32 cellular contexts compared by ENCODE assay signal in the genomic region with DNA sequence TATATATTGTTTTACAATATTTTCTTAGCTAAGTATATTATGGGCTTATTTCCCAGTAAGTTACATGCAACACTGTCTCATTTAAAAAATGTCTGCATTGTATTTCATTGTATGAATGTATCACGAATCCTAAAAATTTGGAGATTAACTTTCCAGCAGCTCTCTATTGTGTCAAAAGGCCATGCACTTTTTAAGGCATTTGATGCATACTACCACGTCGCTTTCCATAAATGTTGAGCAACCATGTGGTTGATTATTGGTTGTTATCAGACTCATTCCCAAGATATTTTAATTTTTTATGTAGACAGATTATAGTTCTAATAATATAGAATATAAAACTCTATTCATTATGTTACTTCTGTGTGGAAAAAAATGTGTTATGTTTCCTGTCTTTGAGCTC.
"Had no signal": no experiment of that assay in that cellular context is flagged by ENCODE, and none has a peak within 500 bp of the region (broad histone marks: within the 10 kb centered on the region; RNA-seq: fewer than 3 reads in every experiment).

No MANE protein-coding gene starts in this region.

- H3K9me3 ChIP-seq: adrenal gland, ascending aorta, body of pancreas, breast epithelium had no signal

- H3K27ac ChIP-seq: adrenal gland, ascending aorta, body of pancreas, brain microvascular endothelial cell, breast epithelium, cardiac muscle cell had no signal

- H3K4me3 ChIP-seq: adrenal gland, ascending aorta, body of pancreas, breast epithelium, cardiac muscle cell had no signal

- ATAC-seq: activated naive CD4-positive, alpha-beta T cell treated with anti-CD3 and anti-CD28 coated beads, Interleukin-2, amount 50 U/mL, for 72 hours; activated naive CD8-positive, alpha-beta T cell treated with anti-CD3 and anti-CD28 coated beads, Interleukin-2, amount 50 U/mL, for 24 hours; activated T-cell treated with anti-CD3 and anti-CD28 coated beads, Interleukin-2, amount 50 U/mL, for 4 hours; activated T-cell treated with anti-CD3 and anti-CD28 coated beads, Interleukin-2, amount 50 U/mL, for 72 hours; activated T-helper 17 cell treated with anti-CD3 and anti-CD28 coated beads, Interleukin-2, amount 50 U/mL, for 72 hours; body of pancreas had no signal

- H3K36me3 ChIP-seq: adrenal gland, ascending aorta, brain microvascular endothelial cell, breast epithelium, cardiac muscle cell had no signal

- H3K4me1 ChIP-seq: adrenal gland, ascending aorta, body of pancreas, breast epithelium had no signal

- DNase-seq: activated effector memory CD4-positive, alpha-beta T cell treated with anti-CD3 and anti-CD28 coated beads, Interleukin-2, amount 50 U/mL, for 16 hours; activated effector memory CD4-positive, alpha-beta T cell treated with Interleukin-2 at 50 U/mL for 16 hours; activated gamma-delta T cell; activated gamma-delta T cell treated with Interleukin-2 at 50 U/mL for 16 hours; activated naive CD4-positive, alpha-beta T cell; activated naive CD4-positive, alpha-beta T cell treated with anti-CD3 and anti-CD28 coated beads for 36 hours; activated naive CD4-positive, alpha-beta T cell treated with anti-CD3 and anti-CD28 coated beads, Interleukin-2, amount 10 ng/mL, durations not matched to agents 7 days and 5 days; activated naive CD4-positive, alpha-beta T cell treated with anti-CD3 and anti-CD28 coated beads, Interleukin-2, amount 50 U/mL, for 16 hours; activated naive CD4-positive, alpha-beta T cell treated with Interleukin-2 at 50 U/mL for 16 hours; activated naive CD8-positive, alpha-beta T cell treated with anti-CD3 and anti-CD28 coated beads for 36 hours; activated naive CD8-positive, alpha-beta T cell treated with anti-CD3 and anti-CD28 coated beads, Interleukin-2, amount 10 ng/mL, durations not matched to agents 7 days and 5 days; activated naive CD8-positive, alpha-beta T cell treated with anti-CD3 and anti-CD28 coated beads, Interleukin-2, amount 50 U/mL, for 24 hours; activated T-cell treated with anti-CD3 and anti-CD28 coated beads, Interleukin-2, amount 50 U/mL, for 1 hour; activated T-cell treated with anti-CD3 and anti-CD28 coated beads, Interleukin-2, amount 50 U/mL, for 24 hours; activated T-cell treated with anti-CD3 and anti-CD28 coated beads, Interleukin-2, amount 50 U/mL, for 4 hours; activated T-cell treated with anti-CD3 and anti-CD28 coated beads, Interleukin-2, amount 50 U/mL, for 48 hours; activated T-cell treated with anti-CD3 and anti-CD28 coated beads, Interleukin-2, amount 50 U/mL, for 72 hours; adrenal gland; amniotic stem cell; amygdala; anterior cingulate cortex; aorta; body of pancreas; brain microvascular endothelial cell; caudate nucleus; central memory CD4-positive, alpha-beta T cell; cerebellar nuclear complex had no signal
